ENCODE assay signal across 13 cellular contexts in genomic region chr1:77134359-77134758, GRCh38.
A peak's percentile ranks its signal among the peaks of the same experiment; 100 is the strongest.
DNase-seq lines count a peak whose midpoint lies in the region; ATAC-seq and TF ChIP-seq lines count a peak whose summit lies in the region.
"Had no signal": no experiment of that assay in that cellular context is flagged by ENCODE, and none has a peak within 500 bp of the region (broad histone marks: within the 10 kb centered on the region; RNA-seq: fewer than 3 reads in every experiment).

No MANE protein-coding gene starts in this region.

- WGBS in thyroid gland, 2 donors: 67 to 73% methylated on average over 2 of the region's 2 CpGs

- peaks cover 7% of the 10 kb centered on the region; the same call in 1 of the 2 replicates for H3K4me1 ChIP-seq in PC-3 (ENCODE audit: insufficient read depth, low read length)
- no peaks in the 10 kb centered on the region for H3K4me1 ChIP-seq in thyroid gland

- H3K27ac ChIP-seq in PC-3 (ENCODE audit: low read length) (no peak overlapping the region), thyroid gland (no peak overlapping the region)
- H3K27ac ChIP-seq: C4-2B had no signal

- TF ChIP-seq POLR2A in thyroid gland (IDR thresholded peaks at IDR 0.05): no peak

- intact Hi-C loops in PC-3 (cut with micrococcal nuclease) (no loop called here), thyroid gland (cut with DNase I) (no loop called here)

- no TSS peak for BruUV-seq in PC-3 (replicated peaks; lab: Mats Ljungman, UMichigan)

- ATAC-seq in PC-3: no peak
- no peak for ATAC-seq in HG03432 (IDR thresholded peaks at IDR 0.05; ENCODE audit: unreplicated experiment)

- H3K27me3 ChIP-seq in PC-3 (ENCODE audit: low read length) (no peaks in the 10 kb centered on the region), thyroid gland (no peaks in the 10 kb centered on the region)

- no peaks in the 10 kb centered on the region for H3F3A ChIP-seq in PC-3 (ENCODE audit: low read length, unreplicated experiment)

- no peaks in the 10 kb centered on the region for H3K36me3 ChIP-seq in PC-3 (ENCODE audit: low read depth, low read length)
- H3K36me3 ChIP-seq in thyroid gland: no peaks in the 10 kb centered on the region

- H3K9me2 ChIP-seq in PC-3 (replicated peaks; ENCODE audit: low read length): no peaks in the 10 kb centered on the region

- CTCF ChIA-PET in PC-3 (lab: Charles Lee): no interaction called here

- POLR2A ChIA-PET in PC-3 (lab: Charles Lee; ENCODE audit: unreplicated experiment): no interaction called here

- TF ChIP-seq CTCF in PC-3 (conservative IDR thresholded peaks at IDR 0.05; ENCODE audit: low read depth, low read length): no peak
- no peak for TF ChIP-seq CTCF in fibroblast of pulmonary artery (IDR thresholded peaks at IDR 0.05; ENCODE audit: low read length, missing control alignments)
- TF ChIP-seq CTCF in thyroid gland (IDR thresholded peaks at IDR 0.05): no peak

- DNase-seq in EL (peak; percentile 13), PC-3 (peak; percentile 25), fibroblast of pulmonary artery (ENCODE audit: low read depth) (peak; percentile 22), thyroid gland (peak; percentile 14 to 35), H4 (ENCODE audit: low spot score) (no peak), HuH-7 (ENCODE audit: low spot score) (no peak)
- DNase-seq: DMS53, H9, NCI-H1436, NCI-H2029 treated with DMSO at 0.1 percent for 48 hours, NCI-H524 had no signal

- H3K4me3 ChIP-seq in PC-3 (ENCODE audit: low read length): no peak overlapping the region
- no peak overlapping the region for H3K4me3 ChIP-seq in fibroblast of pulmonary artery (replicated peaks; ENCODE audit: low read depth, low read length)
- H3K4me3 ChIP-seq in thyroid gland (replicated peaks in 1 of 3): no peak overlapping the region

- H3K9ac ChIP-seq in PC-3 (ENCODE audit: low read length): no peak overlapping the region

- no peak overlapping the region for H2AFZ ChIP-seq in PC-3 (ENCODE audit: low read length)

- no peaks in the 10 kb centered on the region for H3K79me2 ChIP-seq in PC-3 (ENCODE audit: low read length)

- H4K20me1 ChIP-seq in PC-3 (ENCODE audit: low read length): no peaks in the 10 kb centered on the region

- H3K9me3 ChIP-seq in PC-3 (ENCODE audit: low read length) (no peaks in the 10 kb centered on the region), thyroid gland (no peaks in the 10 kb centered on the region)

- no peak overlapping the region; the same call in 1 of the 2 replicates for H3K4me2 ChIP-seq in PC-3 (ENCODE audit: low read length)

Comparison
In these comparisons a context has a peak if more than half of its experiments do, and no peak if none do; other contexts are left out.
1. DNase-seq: peak in EL (single experiment), PC-3 (single experiment), fibroblast of pulmonary artery (single experiment) and thyroid gland (2 of 2); none in H4 (single experiment) and HuH-7 (single experiment).